In the genomic region with DNA sequence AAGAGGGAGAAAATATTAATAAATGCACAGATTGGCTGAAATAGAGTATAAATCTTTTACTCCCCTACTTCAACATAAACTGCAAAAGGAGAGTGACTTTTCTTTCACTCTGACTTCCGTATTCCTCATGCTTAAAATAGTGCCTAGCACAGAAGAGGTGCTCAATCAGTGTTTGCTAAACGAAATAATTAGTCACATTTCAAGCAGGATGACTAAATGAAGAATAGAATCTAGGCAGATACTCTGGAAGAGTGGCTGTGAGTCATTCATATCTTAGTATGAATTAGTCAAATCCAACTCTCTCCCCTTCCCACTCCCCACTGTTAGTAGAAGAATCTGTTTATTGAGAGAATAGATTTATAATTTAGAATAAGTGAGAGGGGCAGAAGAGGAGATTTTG, we compare ENCODE assay signal across 11 cellular contexts. TPM values are rescaled to one million over a fixed set of nuclear protein-coding genes. Genes with fewer than 3 reads are reported as not detected.
DNase-seq lines count a peak whose midpoint lies in the region; ATAC-seq, FAIRE-seq and TF ChIP-seq lines count a peak whose summit lies in the region.
"Had no signal": no experiment of that assay in that cellular context is flagged by ENCODE, and none has a peak within 500 bp of the region (broad histone marks: within the 10 kb centered on the region; RNA-seq: fewer than 3 reads in every experiment).

No MANE protein-coding gene starts in this region.

- H3K79me2 ChIP-seq in keratinocyte (ENCODE audit: control insufficient read depth, insufficient read depth, low read length): peaks cover 96% of the 10 kb centered on the region

- DNase-seq in CD1c-positive myeloid dendritic cell (ENCODE audit: extremely low spot score) (peak; percentile 69), keratinocyte (ENCODE audit: low read depth, low spot score) (no peak), Peyer's patch (no peak), NCI-H2029 treated with DMSO at 0.1 percent for 48 hours (lab: John Stamatoyannopoulos, UW) (no peak), NCI-H2029 (lab: John Stamatoyannopoulos, UW) (no peak)
- no peak for DNase-seq in activated CD4-positive, alpha-beta memory T cell treated with anti-CD3 and anti-CD28 coated beads for 36 hours
- DNase-seq in activated CD4-positive, alpha-beta T cell treated with anti-CD3 and anti-CD28 coated beads, Interleukin-2, amount 50 U/mL, for 1 hour: no peak
- DNase-seq: activated effector memory CD4-positive, alpha-beta T cell treated with Interleukin-2 at 50 U/mL for 16 hours; MM.1S; SIG-M5 had no signal

- H3K27ac ChIP-seq in keratinocyte (ENCODE audit: control insufficient read depth, insufficient read depth, low read length): peak overlapping the region; percentile 50
- no peak overlapping the region for H3K27ac ChIP-seq in Peyer's patch

- ATAC-seq in GM21717 (IDR thresholded peaks at IDR 0.05; ENCODE audit: unreplicated experiment): peak; percentile 30

- H3K9ac ChIP-seq in keratinocyte (ENCODE audit: control insufficient read depth, extremely low read depth, insufficient read depth, low read length): peak overlapping the region; percentile 11

- peak overlapping the region; percentile 59 for H3K4me3 Mint-ChIP-seq in activated CD4-positive, alpha-beta memory T cell treated with anti-CD3 and anti-CD28 coated beads for 36 hours

- CTCF ChIA-PET in activated CD4-positive, alpha-beta memory T cell treated with anti-CD3 and anti-CD28 coated beads for 36 hours (lab: Charles Lee): interaction anchor here (1.6 kb wide), 1 partner anchor 134 kb away, joined by 5 read pairs; no protein-coding TSS in a partner anchor

- no peak for TF ChIP-seq CTCF in keratinocyte (optimal IDR thresholded peaks at IDR 0.05 in 1 of 3, IDR thresholded peaks at IDR 0.05 in 1 of 3, conservative IDR thresholded peaks at IDR 0.05 in 1 of 3; ENCODE audit: extremely low read depth in 1 of 3, insufficient read depth in 2 of 3, low read length in 3 of 3)
- no peak for TF ChIP-seq CTCF in Peyer's patch (IDR thresholded peaks at IDR 0.05)

- no peaks in the 10 kb centered on the region for H4K20me1 ChIP-seq in keratinocyte (ENCODE audit: control insufficient read depth, extremely low read depth, insufficient read depth, low read length)

- dilution Hi-C loops in keratinocyte (cut with MboI; ENCODE audit: extremely low pct_ligation_motif_present, low sequenced_read_pairs): no loop called here

- H3K27me3 Mint-ChIP-seq in activated CD4-positive, alpha-beta memory T cell treated with anti-CD3 and anti-CD28 coated beads for 36 hours: no peaks in the 10 kb centered on the region

- POLR2A ChIA-PET in activated CD4-positive, alpha-beta memory T cell treated with anti-CD3 and anti-CD28 coated beads for 36 hours (lab: Charles Lee): interaction anchor here (1.0 to 1.4 kb wide), 2 partner anchors 18 to 63 kb away, joined by 3 to 4 read pairs; a partner anchor contains a TSS

- H3K4me1 ChIP-seq in keratinocyte (ENCODE audit: control insufficient read depth, extremely low read depth, insufficient read depth, low read length) (peaks cover 40% of the 10 kb centered on the region), Peyer's patch (no peaks in the 10 kb centered on the region)

- peak; percentile 95 for FAIRE-seq in keratinocyte (lab: Jason Lieb, UNC)

- no peaks in the 10 kb centered on the region for H3K9me1 ChIP-seq in keratinocyte (ENCODE audit: control insufficient read depth, extremely low read depth, insufficient read depth, low read length)

- peak overlapping the region; percentile 99 for H3K4me2 ChIP-seq in keratinocyte (ENCODE audit: control insufficient read depth, extremely low read depth, insufficient read depth, low read depth, low read length)

- H3K9me3 ChIP-seq in keratinocyte (ENCODE audit: control insufficient read depth, low read depth, low read length): no peaks in the 10 kb centered on the region
- H3K9me3 ChIP-seq in Peyer's patch: no peaks in the 10 kb centered on the region

- peaks cover 68% of the 10 kb centered on the region for H3K4me1 Mint-ChIP-seq in activated CD4-positive, alpha-beta memory T cell treated with anti-CD3 and anti-CD28 coated beads for 36 hours (ENCODE audit: low read depth)

- peaks cover 63% of the 10 kb centered on the region for H3K36me3 Mint-ChIP-seq in activated CD4-positive, alpha-beta memory T cell treated with anti-CD3 and anti-CD28 coated beads for 36 hours

- no peaks in the 10 kb centered on the region for H3K27me3 ChIP-seq in keratinocyte (ENCODE audit: control insufficient read depth, extremely low read depth, insufficient read depth, low read length)
- no peaks in the 10 kb centered on the region for H3K27me3 ChIP-seq in Peyer's patch

- H3K9me3 Mint-ChIP-seq in activated CD4-positive, alpha-beta memory T cell treated with anti-CD3 and anti-CD28 coated beads for 36 hours: no peaks in the 10 kb centered on the region

- H3K4me3 ChIP-seq in keratinocyte (ENCODE audit: control insufficient read depth in 2 of 3, extremely low read depth in 1 of 3, insufficient read depth in 2 of 3, low read depth in 1 of 3, low read length in 3 of 3) (peak overlapping the region in 1 of 3 experiments; percentile 26), Peyer's patch (no peak overlapping the region)

- no peak overlapping the region for H2AFZ ChIP-seq in keratinocyte (ENCODE audit: control insufficient read depth, low read length)

- H3K27ac Mint-ChIP-seq in activated CD4-positive, alpha-beta memory T cell treated with anti-CD3 and anti-CD28 coated beads for 36 hours: peak overlapping the region; percentile 69

- no peak for TF ChIP-seq POLR2A in Peyer's patch (IDR thresholded peaks at IDR 0.05)

- H3K36me3 ChIP-seq in keratinocyte (ENCODE audit: control insufficient read depth in 2 of 2, extremely low read depth in 1 of 2, insufficient read depth in 2 of 2, low read length in 2 of 2) (peaks cover 6 to 19% of the 10 kb centered on the region in 2 experiments), Peyer's patch (peaks cover 0 to 10% (median 0%) of the 10 kb centered on the region in 3 donors)

- intact Hi-C loops in activated CD4-positive, alpha-beta memory T cell treated with anti-CD3 and anti-CD28 coated beads for 36 hours (cut with micrococcal nuclease): loop anchor here (1.0 to 10.0 kb wide), 8 partner anchors 38 to 960 kb away; a partner anchor contains a TSS

RNA-seq across cellular contexts. Expression of a gene that starts 4.8 kb away (rescaled TPM):
- 10 to 100 TPM; 28.3 to 32.4 TPM for total RNA-seq in activated CD4-positive, alpha-beta memory T cell treated with anti-CD3 and anti-CD28 coated beads for 36 hours
- polyA plus RNA-seq in keratinocyte: 15.5 to 36.3 TPM (median 18.9 TPM) in 3 replicates
- polyA plus RNA-seq in keratinocyte (2011; ENCODE audit: low read depth): 6.5 TPM
- 5.3 and 9.9 TPM in 2 replicates for polyA plus RNA-seq in keratinocyte (2011; cell fraction: cytosol; rRNA removed)
- 27.2 and 41.4 TPM in 2 replicates for polyA plus RNA-seq in keratinocyte (2011; cell fraction: nucleus; rRNA removed)
- 2.8 and 14.6 TPM in 2 replicates for polyA plus RNA-seq in keratinocyte (2012; ENCODE audit: low replicate concordance)
- polyA minus RNA-seq in keratinocyte: 7.4 to 35.5 TPM (median 7.6 TPM) in 3 replicates
- polyA minus RNA-seq in keratinocyte (2011; cell fraction: cytosol; rRNA and poly(A)+ RNA removed): 3.6 TPM
- polyA minus RNA-seq in keratinocyte (2011; cell fraction: nucleus; rRNA and poly(A)+ RNA removed): 7.8 and 21.7 TPM in 2 replicates
- 1 to 10 TPM; 1.7 to 6.2 (median 3.4) TPM for total RNA-seq in Peyer's patch

RNA-seq across cellular contexts. Expression of a gene that starts 17.5 kb away (rescaled TPM):
- 10 to 100 TPM; 52.9 to 59.4 TPM for total RNA-seq in activated CD4-positive, alpha-beta memory T cell treated with anti-CD3 and anti-CD28 coated beads for 36 hours
- 16.9 to 35.2 TPM (median 28.6 TPM) in 3 replicates for polyA plus RNA-seq in keratinocyte
- polyA plus RNA-seq in keratinocyte (2011; ENCODE audit: low read depth): 2.9 TPM
- 23.3 and 35.5 TPM in 2 replicates for polyA plus RNA-seq in keratinocyte (2011; cell fraction: cytosol; rRNA removed)
- 10.1 and 11.4 TPM in 2 replicates for polyA plus RNA-seq in keratinocyte (2011; cell fraction: nucleus; rRNA removed)
- polyA plus RNA-seq in keratinocyte (2012; ENCODE audit: low replicate concordance): 20.4 and 41.0 TPM in 2 replicates
- polyA minus RNA-seq in keratinocyte: 0.72 to 7.6 TPM (median 3.5 TPM) in 3 replicates
- polyA minus RNA-seq in keratinocyte (2011; cell fraction: cytosol; rRNA and poly(A)+ RNA removed): 14.0 TPM
- 4.0 and 4.2 TPM in 2 replicates for polyA minus RNA-seq in keratinocyte (2011; cell fraction: nucleus; rRNA and poly(A)+ RNA removed)
- total RNA-seq in Peyer's patch: 10 to 100 TPM in 3 of 4 donors, 1 to 10 TPM in 1; 8.3 to 43.6 (median 33.2) TPM

RNA-seq across cellular contexts. Expression of a gene that starts 55.1 kb away (rescaled TPM):
- total RNA-seq in activated CD4-positive, alpha-beta memory T cell treated with anti-CD3 and anti-CD28 coated beads for 36 hours: under 1 TPM; 0.73 to 0.83 TPM
- 14.7 to 20.2 TPM (median 18.8 TPM) in 3 replicates for polyA plus RNA-seq in keratinocyte
- 0.29 TPM for polyA plus RNA-seq in keratinocyte (2011; ENCODE audit: low read depth)
- polyA plus RNA-seq in keratinocyte (2011; cell fraction: cytosol; rRNA removed): 8.3 and 14.1 TPM in 2 replicates
- polyA plus RNA-seq in keratinocyte (2011; cell fraction: nucleus; rRNA removed): 23.8 and 26.4 TPM in 2 replicates
- 1.6 and 13.4 TPM in 2 replicates for polyA plus RNA-seq in keratinocyte (2012; ENCODE audit: low replicate concordance)
- 14.6 to 25.8 TPM (median 16.8 TPM) in 3 replicates for polyA minus RNA-seq in keratinocyte
- polyA minus RNA-seq in keratinocyte (2011; cell fraction: cytosol; rRNA and poly(A)+ RNA removed): 9.4 TPM
- 20.8 and 40.4 TPM in 2 replicates for polyA minus RNA-seq in keratinocyte (2011; cell fraction: nucleus; rRNA and poly(A)+ RNA removed)
- total RNA-seq in Peyer's patch: under 1 TPM in 1 of 4 donors, not detected in 3; 0.40 TPM

Comparison
In these comparisons a context has a peak if more than half of its experiments do, and no peak if none do; other contexts are left out.
1. RNA of a gene that starts 4.8 kb away (total RNA-seq): 28.3 to 32.4 TPM in activated CD4-positive, alpha-beta memory T cell treated with anti-CD3 and anti-CD28 coated beads for 36 hours; 1.7 to 6.2 TPM in Peyer's patch; every median in the first group is over 4 times any median in the second.